ENCODE assay signal across 9 cellular contexts in genomic region chr3:126912027-126912422, GRCh38.
A peak's percentile ranks its signal among the peaks of the same experiment; 100 is the strongest.
DNase-seq lines count a peak whose midpoint lies in the region; ATAC-seq, FAIRE-seq and TF ChIP-seq lines count a peak whose summit lies in the region.
"Had no signal": no experiment of that assay in that cellular context is flagged by ENCODE, and none has a peak within 500 bp of the region (broad histone marks: within the 10 kb centered on the region; RNA-seq: fewer than 3 reads in every experiment).

No MANE protein-coding gene starts in this region.

- H3K4me3 ChIP-seq in right atrium auricular region (no peak overlapping the region), keratinocyte (ENCODE audit: control insufficient read depth in 2 of 3, extremely low read depth in 1 of 3, insufficient read depth in 2 of 3, low read depth in 1 of 3, low read length in 3 of 3) (no peak overlapping the region), transverse colon (no peak overlapping the region)

- H3K27ac ChIP-seq in right atrium auricular region: peak overlapping the region in 1 of 2 donors; percentile 7
- H3K27ac ChIP-seq in keratinocyte (ENCODE audit: control insufficient read depth, insufficient read depth, low read length): peak overlapping the region; percentile 91
- peak overlapping the region in 3 of 4 donors; percentile 44 to 49 (median 49) for H3K27ac ChIP-seq in transverse colon

- FAIRE-seq in keratinocyte (lab: Jason Lieb, UNC): no peak

- intact Hi-C loops in Right ventricle myocardium inferior (cut with DNase I): no loop called here
- intact Hi-C loops in activated B cell treated with CpG ODN at 0.5 μM for 24 hours (cut with micrococcal nuclease): loop anchor here (2.0 to 10.0 kb wide), 3 partner anchors 23 to 1837 kb away; partner anchors contain the start of gene SLC41A3
- intact Hi-C loops in transverse colon (cut with DNase I; ENCODE audit: low total_unique reads): no loop called here

- no peak for TF ChIP-seq EP300 in transverse colon (IDR thresholded peaks at IDR 0.05; ENCODE audit: low read depth)

- peaks cover 44% of the 10 kb centered on the region for H3K4me1 Mint-ChIP-seq in activated B cell treated with CpG ODN at 0.5 μM for 24 hours

- in situ Hi-C loops in transverse colon (cut with MboI; ENCODE audit: low pct_ligation_motif_present in 1 of 4, low pct_unique_long_range_greater_than_20kb in 1 of 4, low sequenced_read_pairs in 3 of 4): no loop called here

- no peaks in the 10 kb centered on the region for H4K20me1 ChIP-seq in keratinocyte (ENCODE audit: control insufficient read depth, extremely low read depth, insufficient read depth, low read length)

- POLR2A ChIA-PET in activated B cell treated with CpG ODN at 0.5 μM for 24 hours (lab: Charles Lee): interaction anchor here (0.6 to 4.0 kb wide), 7 partner anchors 13 to 438 kb away, joined by 3 to 44 read pairs (median 6); partner anchors contain the start of gene PLXNA1

- H3K36me3 Mint-ChIP-seq in activated B cell treated with CpG ODN at 0.5 μM for 24 hours (ENCODE audit: low read depth): peaks cover 4% of the 10 kb centered on the region

- peak overlapping the region; percentile 75 for H3K4me3 Mint-ChIP-seq in activated B cell treated with CpG ODN at 0.5 μM for 24 hours

- peaks cover 0 to 5% of the 10 kb centered on the region in 2 donors for H3K4me1 ChIP-seq in right atrium auricular region
- H3K4me1 ChIP-seq in keratinocyte (ENCODE audit: control insufficient read depth, extremely low read depth, insufficient read depth, low read length): peaks cover 38% of the 10 kb centered on the region
- peaks cover 0 to 10% (median 0%) of the 10 kb centered on the region in 4 donors for H3K4me1 ChIP-seq in transverse colon

- ATAC-seq in Right ventricle myocardium inferior (no peak), activated B cell treated with CpG ODN at 0.5 μM for 24 hours (ENCODE audit: low read depth) (peak; percentile 7), HG02885 (IDR thresholded peaks at IDR 0.05; ENCODE audit: poor library complexity, unreplicated experiment) (no peak), GM19023 (IDR thresholded peaks at IDR 0.05; ENCODE audit: unreplicated experiment) (no peak)

- peak overlapping the region; percentile 60 for H3K9ac ChIP-seq in keratinocyte (ENCODE audit: control insufficient read depth, extremely low read depth, insufficient read depth, low read length)

- H3K4me2 ChIP-seq in keratinocyte (ENCODE audit: control insufficient read depth, extremely low read depth, insufficient read depth, low read depth, low read length): peak overlapping the region; percentile 68

- TF ChIP-seq CTCF in right atrium auricular region (IDR thresholded peaks at IDR 0.05): no peak
- no peak for TF ChIP-seq CTCF in activated B cell treated with CpG ODN at 0.5 μM for 24 hours (IDR thresholded peaks at IDR 0.05)
- no peak for TF ChIP-seq CTCF in keratinocyte (optimal IDR thresholded peaks at IDR 0.05 in 1 of 3, IDR thresholded peaks at IDR 0.05 in 1 of 3, conservative IDR thresholded peaks at IDR 0.05 in 1 of 3; ENCODE audit: extremely low read depth in 1 of 3, insufficient read depth in 2 of 3, low read length in 3 of 3)
- TF ChIP-seq CTCF in transverse colon (IDR thresholded peaks at IDR 0.05): no peak

- H3K27me3 ChIP-seq in right atrium auricular region (no peaks in the 10 kb centered on the region), keratinocyte (ENCODE audit: control insufficient read depth, extremely low read depth, insufficient read depth, low read length) (no peaks in the 10 kb centered on the region), transverse colon (no peaks in the 10 kb centered on the region)

- H3K27ac Mint-ChIP-seq in activated B cell treated with CpG ODN at 0.5 μM for 24 hours: peak overlapping the region; percentile 95

- DNase-seq in Right ventricle myocardium inferior (ENCODE audit: missing footprints): peak; percentile 54
- DNase-seq in right atrium auricular region (ENCODE audit: low spot score): no peak
- no peak for DNase-seq in activated B cell treated with CpG ODN at 0.5 μM for 24 hours
- DNase-seq in keratinocyte (ENCODE audit: low read depth, low spot score): no peak
- no peak for DNase-seq in transverse colon
- DNase-seq in SIG-M5 treated with dmso at 0.1 percent for 504 hours (lab: John Stamatoyannopoulos, UW; ENCODE audit: unreplicated experiment): no peak
- DNase-seq: NCI-H1092 had no signal

- CTCF ChIA-PET in activated B cell treated with CpG ODN at 0.5 μM for 24 hours (lab: Charles Lee): interaction anchor here (1.0 to 2.1 kb wide), 3 partner anchors 43 to 160 kb away, joined by 4 to 10 read pairs (median 7); no protein-coding TSS in a partner anchor

- no peaks in the 10 kb centered on the region for H3K79me2 ChIP-seq in keratinocyte (ENCODE audit: control insufficient read depth, insufficient read depth, low read length)

- H3K9me3 ChIP-seq in right atrium auricular region (no peaks in the 10 kb centered on the region), keratinocyte (ENCODE audit: control insufficient read depth, low read depth, low read length) (no peaks in the 10 kb centered on the region), transverse colon (no peaks in the 10 kb centered on the region)

- no peaks in the 10 kb centered on the region for H3K9me3 Mint-ChIP-seq in activated B cell treated with CpG ODN at 0.5 μM for 24 hours

- no peaks in the 10 kb centered on the region for H3K9me1 ChIP-seq in keratinocyte (ENCODE audit: control insufficient read depth, extremely low read depth, insufficient read depth, low read length)

- 96% methylated on average over 9 of the region's 9 CpGs; no CpG with 5 or more reads in 1 of the 2 donors for WGBS in transverse colon (ENCODE audit: low coverage in 1 of 2), 2 donors

- H3K36me3 ChIP-seq in right atrium auricular region: no peaks in the 10 kb centered on the region
- peaks cover 0 to 4% of the 10 kb centered on the region in 2 experiments for H3K36me3 ChIP-seq in keratinocyte (ENCODE audit: control insufficient read depth in 2 of 2, extremely low read depth in 1 of 2, insufficient read depth in 2 of 2, low read length in 2 of 2)
- H3K36me3 ChIP-seq in transverse colon: no peaks in the 10 kb centered on the region

- dilution Hi-C loops in keratinocyte (cut with MboI; ENCODE audit: extremely low pct_ligation_motif_present, low sequenced_read_pairs): no loop called here

- TF ChIP-seq POLR2A in transverse colon (IDR thresholded peaks at IDR 0.05): no peak

- H3K27me3 Mint-ChIP-seq in activated B cell treated with CpG ODN at 0.5 μM for 24 hours: peaks cover 29% of the 10 kb centered on the region

- H2AFZ ChIP-seq in keratinocyte (ENCODE audit: control insufficient read depth, low read length): no peak overlapping the region
